ENCODE assay signal across 1 cellular context in the genomic region with DNA sequence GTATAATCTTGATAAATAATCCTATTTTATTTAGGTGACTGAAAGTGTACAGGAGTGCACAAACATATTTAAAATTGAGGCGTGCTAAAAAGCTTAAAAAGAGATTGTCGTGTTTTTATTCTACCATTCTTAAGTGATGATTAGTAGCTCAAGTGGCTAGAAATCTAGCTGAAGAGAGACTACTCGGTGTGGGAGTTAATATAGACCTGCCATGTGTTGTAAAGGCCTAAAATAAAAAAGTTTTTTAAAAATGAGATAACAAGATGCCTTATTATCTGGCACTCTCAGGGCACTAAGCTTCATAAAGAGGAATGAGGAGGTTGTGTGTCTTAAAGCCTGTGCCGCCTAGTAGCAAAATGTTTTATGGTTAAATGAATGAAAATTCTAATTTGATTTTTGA.
TF ChIP-seq lines count a peak whose summit lies in the region.

No MANE protein-coding gene starts in this region.

TF ChIP-seq in SK-N-SH treated with all-trans-retinoic acid at 6 μM for 48 hours, 23 proteins besides CTCF, POLR2A, EP300 and RAD21 (continued from another document):
- TF ChIP-seq, protein P1, sequence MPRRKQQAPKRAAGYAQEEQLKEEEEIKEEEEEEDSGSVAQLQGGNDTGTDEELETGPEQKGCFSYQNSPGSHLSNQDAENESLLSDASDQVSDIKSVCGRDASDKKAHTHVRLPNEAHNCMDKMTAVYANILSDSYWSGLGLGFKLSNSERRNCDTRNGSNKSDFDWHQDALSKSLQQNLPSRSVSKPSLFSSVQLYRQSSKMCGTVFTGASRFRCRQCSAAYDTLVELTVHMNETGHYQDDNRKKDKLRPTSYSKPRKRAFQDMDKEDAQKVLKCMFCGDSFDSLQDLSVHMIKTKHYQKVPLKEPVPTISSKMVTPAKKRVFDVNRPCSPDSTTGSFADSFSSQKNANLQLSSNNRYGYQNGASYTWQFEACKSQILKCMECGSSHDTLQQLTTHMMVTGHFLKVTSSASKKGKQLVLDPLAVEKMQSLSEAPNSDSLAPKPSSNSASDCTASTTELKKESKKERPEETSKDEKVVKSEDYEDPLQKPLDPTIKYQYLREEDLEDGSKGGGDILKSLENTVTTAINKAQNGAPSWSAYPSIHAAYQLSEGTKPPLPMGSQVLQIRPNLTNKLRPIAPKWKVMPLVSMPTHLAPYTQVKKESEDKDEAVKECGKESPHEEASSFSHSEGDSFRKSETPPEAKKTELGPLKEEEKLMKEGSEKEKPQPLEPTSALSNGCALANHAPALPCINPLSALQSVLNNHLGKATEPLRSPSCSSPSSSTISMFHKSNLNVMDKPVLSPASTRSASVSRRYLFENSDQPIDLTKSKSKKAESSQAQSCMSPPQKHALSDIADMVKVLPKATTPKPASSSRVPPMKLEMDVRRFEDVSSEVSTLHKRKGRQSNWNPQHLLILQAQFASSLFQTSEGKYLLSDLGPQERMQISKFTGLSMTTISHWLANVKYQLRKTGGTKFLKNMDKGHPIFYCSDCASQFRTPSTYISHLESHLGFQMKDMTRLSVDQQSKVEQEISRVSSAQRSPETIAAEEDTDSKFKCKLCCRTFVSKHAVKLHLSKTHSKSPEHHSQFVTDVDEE (CRISPR knock-in tag; IDR thresholded peaks at IDR 0.05), result no peak
- TF ChIP-seq SNAI2 (CRISPR knock-in tag; IDR thresholded peaks at IDR 0.05), result no peak
